In the genomic region with DNA sequence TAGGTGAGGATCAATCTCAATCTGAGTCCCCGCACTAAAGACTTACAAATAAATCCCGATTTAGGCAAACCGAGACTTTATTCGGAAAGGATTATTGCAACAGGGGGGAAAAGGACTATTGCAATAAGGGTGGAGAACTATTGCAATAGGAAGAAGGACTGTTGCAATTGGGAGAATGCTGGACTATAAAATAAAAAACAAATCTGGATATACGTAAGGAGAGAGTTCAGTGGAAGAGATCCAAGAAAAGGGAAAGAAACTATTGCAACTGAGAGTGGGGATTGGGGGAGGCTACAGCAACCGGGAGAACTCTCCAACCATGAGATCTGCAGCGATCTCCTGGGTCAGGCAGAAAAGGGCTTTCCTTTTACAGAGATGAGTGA, we compare ENCODE assay signal across 9 cellular contexts. TPM values are rescaled to one million over a fixed set of nuclear protein-coding genes. Genes with fewer than 3 reads are reported as not detected.
DNase-seq lines count a peak whose midpoint lies in the region; ATAC-seq, FAIRE-seq and TF ChIP-seq lines count a peak whose summit lies in the region.
"Had no signal": no experiment of that assay in that cellular context is flagged by ENCODE, and none has a peak within 500 bp of the region (broad histone marks: within the 10 kb centered on the region; RNA-seq: fewer than 3 reads in every experiment).

No MANE protein-coding gene starts in this region.

- peak overlapping the region in 8 of 9 donors; percentile 54 to 93 (median 84) for H3K27ac Mint-ChIP-seq in naive thymus-derived CD4-positive, alpha-beta T cell

- ATAC-seq in naive thymus-derived CD4-positive, alpha-beta T cell, result no peak

- 79% methylated on average over 7 of the region's 7 CpGs for WGBS in mammary epithelial cell (ENCODE audit: low coverage, missing lambda C conversion rate)

- TF ChIP-seq CTCF in AG04450 (IDR thresholded peaks at IDR 0.05; ENCODE audit: low read depth, low read length), result no peak
- TF ChIP-seq CTCF in HEK293 (tag by site-specific recombination; IDR thresholded peaks at IDR 0.05), result no peak
- no peak for TF ChIP-seq CTCF in mammary epithelial cell (conservative IDR thresholded peaks at IDR 0.05 in 1 of 2, IDR thresholded peaks at IDR 0.05 in 1 of 2; ENCODE audit: extremely low read depth in 1 of 2, insufficient read depth in 1 of 2, low read depth in 1 of 2, low read length in 2 of 2)

- dilution Hi-C loops in mammary epithelial cell (cut with HindIII; ENCODE audit: low sequenced_read_pairs), result no loop called here

- CTCF ChIA-PET in AG04450 (lab: Charles Lee), result interaction anchor here (0.6 to 4.9 kb wide), 2 partner anchors 12 to 141 kb away, joined by 3 to 37 read pairs; partner anchors contain the start of gene ATAD2B
- CTCF ChIA-PET in HEK293 (lab: Yijun Ruan, JAX), result interaction anchor here (1.6 kb wide), 1 partner anchor 12 kb away, joined by 12 read pairs; the partner anchor contains the start of gene ATAD2B
- CTCF ChIA-PET in mammary epithelial cell (lab: Charles Lee; ENCODE audit: low non-redundant PET), result no interaction called here
- CTCF ChIA-PET in naive thymus-derived CD4-positive, alpha-beta T cell (lab: Charles Lee), result interaction anchor here (3.0 kb wide), 1 partner anchor 13 kb away, joined by 24 read pairs; the partner anchor contains the start of gene ATAD2B

- no peaks in the 10 kb centered on the region for H4K20me1 ChIP-seq in mammary epithelial cell (ENCODE audit: insufficient read depth, low read length)

- H3K27ac ChIP-seq in AG04450 (ENCODE audit: low read depth, low read length), result peak overlapping the region; percentile 65
- no peak overlapping the region for H3K27ac ChIP-seq in HEK293 (ENCODE audit: extremely low read depth, low read depth, low read length)
- H3K27ac ChIP-seq in mammary epithelial cell (ENCODE audit: insufficient read depth, low read depth, low read length), result no peak overlapping the region
- H3K27ac ChIP-seq in naive thymus-derived CD4-positive, alpha-beta T cell (ENCODE audit: low read depth, low read length), result no peak overlapping the region

- peaks cover 0 to 8% (median 0%) of the 10 kb centered on the region in 5 donors for H3K36me3 Mint-ChIP-seq in naive thymus-derived CD4-positive, alpha-beta T cell

- peaks cover 0 to 1% (median 0%) of the 10 kb centered on the region in 11 donors for H3K9me3 Mint-ChIP-seq in naive thymus-derived CD4-positive, alpha-beta T cell

- intact Hi-C loops in mammary epithelial cell (cut with micrococcal nuclease), result no loop called here
- intact Hi-C loops in naive thymus-derived CD4-positive, alpha-beta T cell (cut with micrococcal nuclease), result no loop called here

- in situ Hi-C loops in mammary epithelial cell (cut with MboI; ENCODE audit: low sequenced_read_pairs in 2 of 2), result no loop called here

- POLR2A ChIA-PET in AG04450 (lab: Yijun Ruan, JAX), result interaction anchor here (1.5 to 2.3 kb wide), 2 partner anchors 12 to 137 kb away, joined by 4 to 25 read pairs; partner anchors contain the start of genes ATAD2B and SF3B6
- POLR2A ChIA-PET in HEK293 (lab: Yijun Ruan, JAX), result interaction anchor here (2.7 to 6.3 kb wide), 3 partner anchors 11 to 108 kb away, joined by 8 to 68 read pairs (median 18); partner anchors contain the start of genes ATAD2B and WDCP
- POLR2A ChIA-PET in naive thymus-derived CD4-positive, alpha-beta T cell (lab: Charles Lee), result interaction anchor here (10.3 kb wide), 1 partner anchor 12 kb away, joined by 137 read pairs; the partner anchor contains the start of gene ATAD2B

- H3K9me3 ChIP-seq in AG04450 (ENCODE audit: control insufficient read depth, insufficient read depth, low read length) (no peaks in the 10 kb centered on the region), HEK293 (ENCODE audit: control insufficient read depth, insufficient read depth, low read depth, low read length) (no peaks in the 10 kb centered on the region), mammary epithelial cell (replicated peaks; ENCODE audit: insufficient read depth, low read length) (no peaks in the 10 kb centered on the region)
- no peaks in the 10 kb centered on the region for H3K9me3 ChIP-seq in naive thymus-derived CD4-positive, alpha-beta T cell (ENCODE audit: control insufficient read depth in 2 of 3, low read length in 3 of 3)

- H3K4me1 ChIP-seq in HEK293 (ENCODE audit: control insufficient read depth, insufficient read depth, low read length) (peaks cover 4% of the 10 kb centered on the region; the same call in 1 of the 2 replicates), mammary epithelial cell (ENCODE audit: insufficient read depth, low read length) (peaks cover 13% of the 10 kb centered on the region)
- peaks cover 6 to 14% of the 10 kb centered on the region in 2 donors for H3K4me1 ChIP-seq in naive thymus-derived CD4-positive, alpha-beta T cell (ENCODE audit: control insufficient read depth in 2 of 2, insufficient read depth in 2 of 2, low read length in 2 of 2)

- no peak for FAIRE-seq in GM19239 (lab: Jason Lieb, UNC)
- FAIRE-seq: colon had no signal

- peak overlapping the region; percentile 100 for H2AFZ ChIP-seq in mammary epithelial cell (ENCODE audit: low read depth, low read length)

- peak overlapping the region; percentile 84 to 95 (median 91) for H3K4me3 Mint-ChIP-seq in naive thymus-derived CD4-positive, alpha-beta T cell

- peaks cover 37% of the 10 kb centered on the region for H3K79me2 ChIP-seq in mammary epithelial cell (ENCODE audit: insufficient read depth, low read length)

- H3K4me2 ChIP-seq in mammary epithelial cell (ENCODE audit: insufficient read depth, low read depth, low read length), result peak overlapping the region; percentile 99

- H3K4me3 ChIP-seq in AG04450 (ENCODE audit: low read depth, low read length) (peak overlapping the region; percentile 80), HEK293 (ENCODE audit: low read depth, low read length) (no peak overlapping the region), mammary epithelial cell (replicated peaks in 1 of 3; ENCODE audit: insufficient read depth in 1 of 3, low read depth in 2 of 3, low read length in 3 of 3) (peak overlapping the region in 1 of 3 experiments; percentile 90)
- peak overlapping the region; percentile 94 for H3K4me3 ChIP-seq in naive thymus-derived CD4-positive, alpha-beta T cell (ENCODE audit: low read length)

- BruUV-seq in mammary epithelial cell (replicated peaks; lab: Mats Ljungman, UMichigan), result no TSS peak

- peaks cover 21 to 35% (median 31%) of the 10 kb centered on the region in 7 donors for H3K4me1 Mint-ChIP-seq in naive thymus-derived CD4-positive, alpha-beta T cell

- no peak overlapping the region for H3K9ac ChIP-seq in mammary epithelial cell (ENCODE audit: insufficient read depth, low read length)

- peaks cover 0 to 18% (median 7%) of the 10 kb centered on the region in 5 donors for H3K27me3 Mint-ChIP-seq in naive thymus-derived CD4-positive, alpha-beta T cell

- H3K27me3 ChIP-seq in AG04450 (ENCODE audit: control insufficient read depth, insufficient read depth, low read length) (no peaks in the 10 kb centered on the region), mammary epithelial cell (ENCODE audit: insufficient read depth, low read length) (no peaks in the 10 kb centered on the region)
- H3K27me3 ChIP-seq in naive thymus-derived CD4-positive, alpha-beta T cell (ENCODE audit: control insufficient read depth in 2 of 2, insufficient read depth in 2 of 2, low read length in 2 of 2), result no peaks in the 10 kb centered on the region

- no peak for DNase-seq in AG04450 (ENCODE audit: low read depth, low spot score)
- DNase-seq in mammary epithelial cell, result no peak
- no peak for DNase-seq in naive thymus-derived CD4-positive, alpha-beta T cell
- DNase-seq in GM19239 (ENCODE audit: insufficient read length, low spot score), result no peak
- DNase-seq in NCI-H187 treated with DMSO at 0.1 percent for 48 hours (lab: John Stamatoyannopoulos, UW), result no peak
- no peak for DNase-seq in NCI-H2029 treated with DMSO at 0.1 percent for 48 hours (lab: John Stamatoyannopoulos, UW)
- no peak for DNase-seq in dedifferentiated amniotic fluid mesenchymal stem cell (ENCODE audit: extremely low spot score)

- H3K36me3 ChIP-seq in HEK293 (ENCODE audit: control insufficient read depth in 2 of 2, insufficient read depth in 1 of 2, low read length in 2 of 2), result peaks cover 0 to 7% of the 10 kb centered on the region in 2 experiments; a peak in 1 of 3 replicates
- H3K36me3 ChIP-seq in mammary epithelial cell (ENCODE audit: insufficient read depth, low read length), result no peaks in the 10 kb centered on the region
- no peaks in the 10 kb centered on the region for H3K36me3 ChIP-seq in naive thymus-derived CD4-positive, alpha-beta T cell (ENCODE audit: control insufficient read depth in 2 of 3, insufficient read depth in 3 of 3, low read length in 3 of 3)

TF ChIP-seq in HEK293, 187 proteins besides CTCF, POLR2A, EP300 and RAD21 (continues in another document):
- TF ChIP-seq FEZF1 (tag by site-specific recombination; IDR thresholded peaks at IDR 0.05), result no peak
- TF ChIP-seq, protein P1, sequence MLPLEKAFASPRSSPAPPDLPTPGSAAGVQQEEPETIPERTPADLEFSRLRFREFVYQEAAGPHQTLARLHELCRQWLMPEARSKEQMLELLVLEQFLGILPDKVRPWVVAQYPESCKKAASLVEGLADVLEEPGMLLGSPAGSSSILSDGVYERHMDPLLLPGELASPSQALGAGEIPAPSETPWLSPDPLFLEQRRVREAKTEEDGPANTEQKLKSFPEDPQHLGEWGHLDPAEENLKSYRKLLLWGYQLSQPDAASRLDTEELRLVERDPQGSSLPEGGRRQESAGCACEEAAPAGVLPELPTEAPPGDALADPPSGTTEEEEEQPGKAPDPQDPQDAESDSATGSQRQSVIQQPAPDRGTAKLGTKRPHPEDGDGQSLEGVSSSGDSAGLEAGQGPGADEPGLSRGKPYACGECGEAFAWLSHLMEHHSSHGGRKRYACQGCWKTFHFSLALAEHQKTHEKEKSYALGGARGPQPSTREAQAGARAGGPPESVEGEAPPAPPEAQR (tag by site-specific recombination; IDR thresholded peaks at IDR 0.05), result no peak

RNA-seq across cellular contexts. Expression of gene UBXN2A, which starts 1.2 kb away (rescaled TPM):
- polyA plus RNA-seq in AG04450 (2011; rRNA removed) (9.0 and 13.1 TPM in 2 replicates), mammary epithelial cell (7.9 TPM)
- polyA minus RNA-seq in AG04450 (2011; rRNA and poly(A)+ RNA removed), result 4.2 and 5.0 TPM in 2 replicates
- total RNA-seq in mammary epithelial cell, result 10 to 100 TPM; 18.7 to 19.1 TPM
- polyA minus RNA-seq in mammary epithelial cell, result 7.5 TPM
- 10 to 100 TPM; 11.5 to 13.5 (median 12.4) TPM for total RNA-seq in naive thymus-derived CD4-positive, alpha-beta T cell
- 1 to 10 TPM; 9.2 to 9.7 TPM for polyA plus RNA-seq in naive thymus-derived CD4-positive, alpha-beta T cell

RNA-seq across cellular contexts. Expression of gene ATAD2B, which starts 12.1 kb away (rescaled TPM):
- polyA plus RNA-seq in AG04450 (2011; rRNA removed) (4.5 and 6.0 TPM in 2 replicates), mammary epithelial cell (1.5 TPM)
- 8.6 and 12.3 TPM in 2 replicates for polyA minus RNA-seq in AG04450 (2011; rRNA and poly(A)+ RNA removed)
- 10 to 100 TPM; 14.0 to 16.4 TPM for total RNA-seq in mammary epithelial cell
- 0.52 TPM for polyA minus RNA-seq in mammary epithelial cell
- 10 to 100 TPM; 31.8 to 55.8 (median 43.3) TPM for total RNA-seq in naive thymus-derived CD4-positive, alpha-beta T cell
- 10 to 100 TPM; 10.2 to 13.0 TPM for polyA plus RNA-seq in naive thymus-derived CD4-positive, alpha-beta T cell
